ENCODE assay signal across 8 cellular contexts in genomic region chr3:20511863-20512262, GRCh38.
DNase-seq lines count a peak whose midpoint lies in the region; ATAC-seq lines count a peak whose summit lies in the region.

No MANE protein-coding gene starts in this region.

- DNase-seq in NCI-H1092 treated with DMSO at 0.1 percent for 48 hours (lab: John Stamatoyannopoulos, UW), result peak; percentile 53
- no peak for DNase-seq in NCI-H1092 (lab: John Stamatoyannopoulos, UW)
- DNase-seq in HuH-7 (ENCODE audit: low spot score), result peak; percentile 65
- DNase-seq in RKO (ENCODE audit: low spot score), result peak; percentile 79
- DNase-seq in fibroblast of peridontal ligament (ENCODE audit: extremely low read depth), result peak; percentile 77
- peak; percentile 62 for DNase-seq in pons (ENCODE audit: low spot score)
- no peak for DNase-seq in activated T-cell treated with anti-CD3 and anti-CD28 coated beads, Interleukin-2, amount 50 U/mL, for 48 hours

- peak; percentile 90 for ATAC-seq in GM21825 (IDR thresholded peaks at IDR 0.05; ENCODE audit: unreplicated experiment)

Comparison
In these comparisons a context has a peak if more than half of its experiments do, and no peak if none do; other contexts are left out.
1. DNase-seq: peak in NCI-H1092 treated with DMSO at 0.1 percent for 48 hours (single experiment), HuH-7 (single experiment), RKO (single experiment), fibroblast of peridontal ligament (single experiment) and pons (single experiment); none in NCI-H1092 (single experiment) and activated T-cell treated with anti-CD3 and anti-CD28 coated beads, Interleukin-2, amount 50 U/mL, for 48 hours (0 of 2).